In genomic region chr21:31098576-31099005, GRCh38 we compare ENCODE assay signal across 8 cellular contexts.
A peak's percentile ranks its signal among the peaks of the same experiment; 100 is the strongest.
DNase-seq lines count a peak whose midpoint lies in the region; ATAC-seq and TF ChIP-seq lines count a peak whose summit lies in the region.

No MANE protein-coding gene starts in this region.

- peak; percentile 78 for ATAC-seq in GM18867 (IDR thresholded peaks at IDR 0.05; ENCODE audit: unreplicated experiment)
- peak; percentile 81 to 86 for ATAC-seq in activated T-cell treated with anti-CD3 and anti-CD28 coated beads, Interleukin-2, amount 50 U/mL, for 72 hours (replicated peaks in 1 of 2)

- H3K27me3 Mint-ChIP-seq in activated T-cell treated with anti-CD3 and anti-CD28 coated beads, Interleukin-2, amount 50 U/mL, for 72 hours (ENCODE audit: low read depth): no peaks in the 10 kb centered on the region

- CTCF ChIA-PET in AG04449 (lab: Yijun Ruan, JAX): interaction anchor here (0.6 to 23.8 kb wide), 23 partner anchors 9 to 511 kb away, joined by 3 to 568 read pairs (median 5); no protein-coding TSS in a partner anchor

- peak overlapping the region; percentile 59 for H3K27ac Mint-ChIP-seq in activated T-cell treated with anti-CD3 and anti-CD28 coated beads, Interleukin-2, amount 50 U/mL, for 72 hours

- no peak for TF ChIP-seq POLR2A in ovary (IDR thresholded peaks at IDR 0.05)

- no peaks in the 10 kb centered on the region for H3K4me1 ChIP-seq in Karpas-422 (ENCODE audit: low read length)
- no peaks in the 10 kb centered on the region for H3K4me1 ChIP-seq in ovary (ENCODE audit: insufficient read depth)
- H3K4me1 ChIP-seq in tibial artery: no peaks in the 10 kb centered on the region

- no peak overlapping the region for H3K4me3 ChIP-seq in AG04449 (ENCODE audit: low read depth, low read length)
- H3K4me3 ChIP-seq in Karpas-422 (ENCODE audit: low read length): no peak overlapping the region
- no peak overlapping the region for H3K4me3 ChIP-seq in ovary
- no peak overlapping the region for H3K4me3 ChIP-seq in tibial artery

- 8 to 10% (median 10%) methylated on average over 23 of the region's 23 CpGs for WGBS in ovary, 3 donors

- no peaks in the 10 kb centered on the region for H3K27me3 ChIP-seq in Karpas-422 (ENCODE audit: low read length)
- H3K27me3 ChIP-seq in ovary: no peaks in the 10 kb centered on the region
- H3K27me3 ChIP-seq in tibial artery: peaks cover 0 to 7% of the 10 kb centered on the region in 2 donors

- H3K4me3 Mint-ChIP-seq in activated T-cell treated with anti-CD3 and anti-CD28 coated beads, Interleukin-2, amount 50 U/mL, for 72 hours: peak overlapping the region in 1 of 2 donors; percentile 49

- peaks cover 0 to 5% of the 10 kb centered on the region in 2 donors for H3K9me3 Mint-ChIP-seq in activated T-cell treated with anti-CD3 and anti-CD28 coated beads, Interleukin-2, amount 50 U/mL, for 72 hours

- H3K79me2 ChIP-seq in Karpas-422 (ENCODE audit: low read length): no peaks in the 10 kb centered on the region

- no peaks in the 10 kb centered on the region for H3K36me3 ChIP-seq in Karpas-422 (ENCODE audit: insufficient read depth, low read length)
- no peaks in the 10 kb centered on the region for H3K36me3 ChIP-seq in ovary
- no peaks in the 10 kb centered on the region for H3K36me3 ChIP-seq in tibial artery

- H3K9me2 ChIP-seq in Karpas-422 (replicated peaks; ENCODE audit: insufficient read depth, low read length): no peaks in the 10 kb centered on the region

- no peak for TF ChIP-seq EP300 in ovary (IDR thresholded peaks at IDR 0.05)

- POLR2A ChIA-PET in AG04449 (lab: Yijun Ruan, JAX): no interaction called here

- intact Hi-C loops in ovary (cut with DNase I): no loop called here
- intact Hi-C loops in tibial artery (cut with DNase I; ENCODE audit: low total_unique reads): no loop called here

- H3K27ac ChIP-seq in Karpas-422 (ENCODE audit: low read length) (no peak overlapping the region), ovary (no peak overlapping the region), tibial artery (no peak overlapping the region)

- H3K36me3 Mint-ChIP-seq in activated T-cell treated with anti-CD3 and anti-CD28 coated beads, Interleukin-2, amount 50 U/mL, for 72 hours (ENCODE audit: insufficient read depth in 2 of 2): peaks cover 0 to 5% of the 10 kb centered on the region in 2 donors

- no peaks in the 10 kb centered on the region for H4K20me1 ChIP-seq in Karpas-422 (ENCODE audit: insufficient read depth, low read depth, low read length)

- no peak overlapping the region for H3K9ac ChIP-seq in Karpas-422 (ENCODE audit: low read length)

- H2AFZ ChIP-seq in Karpas-422 (ENCODE audit: low read length): no peak overlapping the region

- H3K4me2 ChIP-seq in Karpas-422 (ENCODE audit: low read depth, low read length, poor library complexity, severe bottlenecking): no peak overlapping the region

- H3K9me3 ChIP-seq in Karpas-422 (ENCODE audit: low read length) (no peaks in the 10 kb centered on the region), ovary (no peaks in the 10 kb centered on the region), tibial artery (no peaks in the 10 kb centered on the region)

- DNase-seq in AG04449 (ENCODE audit: low read depth, low spot score) (no peak), Karpas-422 (peak; percentile 90), RKO (ENCODE audit: low spot score) (peak; percentile 24), fibroblast of the conjunctiva (ENCODE audit: low read depth) (peak; percentile 32), ovary (peak in 4 of 5 donors; percentile 27 to 55 (median 34)), tibial artery (peak; percentile 63 to 75)
- DNase-seq in activated T-cell treated with anti-CD3 and anti-CD28 coated beads, Interleukin-2, amount 50 U/mL, for 72 hours: peak; percentile 75 to 79

- H3K4me1 Mint-ChIP-seq in activated T-cell treated with anti-CD3 and anti-CD28 coated beads, Interleukin-2, amount 50 U/mL, for 72 hours (ENCODE audit: low read depth): peaks cover 27% of the 10 kb centered on the region

- peak; percentile 90 for TF ChIP-seq CTCF in AG04449 (IDR thresholded peaks at IDR 0.05; ENCODE audit: insufficient read depth, low read length, missing control alignments)
- TF ChIP-seq CTCF in ovary (IDR thresholded peaks at IDR 0.05): peak in 1 of 3 donors; percentile 19
- TF ChIP-seq CTCF in tibial artery (IDR thresholded peaks at IDR 0.05): peak; percentile 60 to 67
